ENCODE assay signal across 15 cellular contexts in genomic region chr10:7185367-7185690, GRCh38.
DNase-seq lines count a peak whose midpoint lies in the region; ATAC-seq, FAIRE-seq and TF ChIP-seq lines count a peak whose summit lies in the region.
"Had no signal": no experiment of that assay in that cellular context is flagged by ENCODE, and none has a peak within 500 bp of the region (broad histone marks: within the 10 kb centered on the region; RNA-seq: fewer than 3 reads in every experiment).

No MANE protein-coding gene starts in this region.

- TF ChIP-seq EP300 in GM12878 (IDR thresholded peaks at IDR 0.05; ENCODE audit: borderline replicate concordance in 1 of 2, control insufficient read depth in 1 of 2, low read depth in 2 of 2, low read length in 2 of 2), result no peak
- no peak for TF ChIP-seq EP300 in stomach (IDR thresholded peaks at IDR 0.05)

- H3K27ac Mint-ChIP-seq in activated naive CD4-positive, alpha-beta T cell treated with anti-CD3 and anti-CD28 coated beads for 36 hours, result peak overlapping the region; percentile 80
- no peak overlapping the region for H3K27ac Mint-ChIP-seq in nephron progenitor cell
- H3K27ac Mint-ChIP-seq: progenitor cell of endocrine pancreas had no signal

- CTCF ChIA-PET in activated naive CD4-positive, alpha-beta T cell treated with anti-CD3 and anti-CD28 coated beads for 36 hours (lab: Charles Lee), result interaction anchor here (2.3 kb wide), 1 partner anchor 226 kb away, joined by 7 read pairs; the partner anchor contains the start of gene SFMBT2
- CTCF ChIA-PET in GM12878 (lab: Yijun Ruan, JAX), result no interaction called here

- H3K4me2 ChIP-seq in GM12878 (ENCODE audit: control insufficient read depth, insufficient read depth), result no peak overlapping the region; the same call in 1 of the 2 replicates

- H3K27me3 Mint-ChIP-seq in activated naive CD4-positive, alpha-beta T cell treated with anti-CD3 and anti-CD28 coated beads for 36 hours (ENCODE audit: low read depth), result no peaks in the 10 kb centered on the region
- peaks cover 3% of the 10 kb centered on the region for H3K27me3 Mint-ChIP-seq in nephron progenitor cell (ENCODE audit: low read depth, poor library complexity)

- no peak overlapping the region for H3K9ac ChIP-seq in GM12878 (ENCODE audit: control insufficient read depth, insufficient read depth, low read length)

- peaks cover 18% of the 10 kb centered on the region for H3K9me3 Mint-ChIP-seq in activated naive CD4-positive, alpha-beta T cell treated with anti-CD3 and anti-CD28 coated beads for 36 hours
- H3K9me3 Mint-ChIP-seq in nephron progenitor cell, result peaks cover 3% of the 10 kb centered on the region

- SMC1A ChIA-PET in GM12878 (lab: Charles Lee; ENCODE audit: uncharacterized antibody, unreplicated experiment), result no interaction called here

- H3K27ac ChIP-seq in GM12878 (ENCODE audit: control insufficient read depth, insufficient read depth) (peak overlapping the region; percentile 78), stomach (peak overlapping the region in 3 of 5 donors; percentile 14 to 77 (median 73))

- RAD21 ChIA-PET in GM12878 (lab: Charles Lee; ENCODE audit: unreplicated experiment), result no interaction called here

- H3K36me3 ChIP-seq in GM12878 (ENCODE audit: control insufficient read depth in 2 of 2, insufficient read depth in 2 of 2, low read length in 1 of 2) (peaks cover 11 to 18% of the 10 kb centered on the region in 2 experiments; a peak in 3 of 4 replicates), stomach (peaks cover 0 to 19% (median 6%) of the 10 kb centered on the region in 4 donors)

- H3K4me3 ChIP-seq in GM12878, result no peak overlapping the region
- no peak overlapping the region for H3K4me3 ChIP-seq in stomach
- H3K4me3 ChIP-seq: adrenal gland had no signal

- H3K9me3 ChIP-seq in GM12878 (replicated peaks; ENCODE audit: control insufficient read depth, insufficient read depth, low read length), result peaks cover 7% of the 10 kb centered on the region; the same call in 2 of the 3 replicates
- H3K9me3 ChIP-seq in stomach, result no peaks in the 10 kb centered on the region
- H3K9me3 ChIP-seq: adrenal gland had no signal

- no peak for TF ChIP-seq POLR2A in GM12878 (IDR thresholded peaks at IDR 0.05; ENCODE audit: low read depth, low read length)
- no peak for TF ChIP-seq POLR2A in stomach (IDR thresholded peaks at IDR 0.05)

- no peaks in the 10 kb centered on the region for H4K20me1 ChIP-seq in GM12878 (ENCODE audit: control insufficient read depth, insufficient read depth)

- H3K4me1 Mint-ChIP-seq in activated naive CD4-positive, alpha-beta T cell treated with anti-CD3 and anti-CD28 coated beads for 36 hours (ENCODE audit: low read depth), result peaks cover 52% of the 10 kb centered on the region
- peaks cover 52% of the 10 kb centered on the region for H3K4me1 Mint-ChIP-seq in nephron progenitor cell

- in situ Hi-C loops in GM12878 (cut with MboI), result no loop called here

- H3K4me1 ChIP-seq in GM12878 (ENCODE audit: control insufficient read depth, insufficient read depth, low read length) (peaks cover 6% of the 10 kb centered on the region; the same call in 1 of the 2 replicates), stomach (no peaks in the 10 kb centered on the region)
- H3K4me1 ChIP-seq: adrenal gland had no signal

- H3K4me3 Mint-ChIP-seq in activated naive CD4-positive, alpha-beta T cell treated with anti-CD3 and anti-CD28 coated beads for 36 hours, result peak overlapping the region; percentile 1
- no peak overlapping the region for H3K4me3 Mint-ChIP-seq in nephron progenitor cell

- H3K27me3 ChIP-seq in GM12878 (replicated peaks in 1 of 2; ENCODE audit: control insufficient read depth in 2 of 2, insufficient read depth in 2 of 2, low read length in 1 of 2) (no peaks in the 10 kb centered on the region), stomach (no peaks in the 10 kb centered on the region)
- H3K27me3 ChIP-seq: adrenal gland had no signal

- no peak for FAIRE-seq in GM12878 (lab: Jason Lieb, UNC)
- FAIRE-seq: colon had no signal

- H3K79me2 ChIP-seq in GM12878 (ENCODE audit: control insufficient read depth, insufficient read depth, low read length), result no peaks in the 10 kb centered on the region

- TF ChIP-seq CTCF in GM12878 (IDR thresholded peaks at IDR 0.05 in 2 of 3, conservative IDR thresholded peaks at IDR 0.05 in 1 of 3; ENCODE audit: control insufficient read depth in 2 of 3, extremely low read depth in 1 of 3, insufficient read depth in 1 of 3, low read depth in 3 of 3, low read length in 3 of 3) (no peak), stomach (IDR thresholded peaks at IDR 0.05) (no peak), nephron progenitor cell (IDR thresholded peaks at IDR 0.05) (no peak)

- peaks cover 43% of the 10 kb centered on the region for H3K36me3 Mint-ChIP-seq in activated naive CD4-positive, alpha-beta T cell treated with anti-CD3 and anti-CD28 coated beads for 36 hours (ENCODE audit: low read depth)
- H3K36me3 Mint-ChIP-seq in nephron progenitor cell (ENCODE audit: low read depth), result peaks cover 19% of the 10 kb centered on the region

- intact Hi-C loops in activated naive CD4-positive, alpha-beta T cell treated with anti-CD3 and anti-CD28 coated beads for 36 hours (cut with micrococcal nuclease), result loop anchor here (1.0 to 5.0 kb wide), 3 partner anchors 8 to 258 kb away; no protein-coding TSS in a partner anchor
- intact Hi-C loops in GM12878 (cut with micrococcal nuclease; ENCODE audit: unreplicated experiment), result no loop called here
- intact Hi-C loops in stomach (cut with DNase I; ENCODE audit: low total_unique reads), result no loop called here

- no peak overlapping the region for H2AFZ ChIP-seq in GM12878 (ENCODE audit: control insufficient read depth, low read depth, low read length)

- DNase-seq in activated naive CD4-positive, alpha-beta T cell treated with anti-CD3 and anti-CD28 coated beads for 36 hours, result peak; percentile 48
- no peak for DNase-seq in activated naive CD4-positive, alpha-beta T cell (lab: John Stamatoyannopoulos, UW)
- DNase-seq in NOMO-1 (lab: John Stamatoyannopoulos, UW; ENCODE audit: unreplicated experiment in 2 of 2) (peak; percentile 44 to 74), GM12878 (ENCODE audit: low read depth, low spot score) (no peak), stomach (no peak), NCI-H82 treated with DMSO at 0.1 percent for 48 hours (lab: John Stamatoyannopoulos, UW; ENCODE audit: unreplicated experiment) (no peak), nephron progenitor cell (no peak)
- DNase-seq: activated CD4-positive, CD25-positive, alpha-beta regulatory T cell treated with anti-CD3 and anti-CD28 coated beads, Interleukin-2, amount 50 U/mL, for 72 hours; DMS79 treated with DMSO at 0.1 percent for 48 hours; NCI-H1105; NCI-H526 had no signal

- TF ChIP-seq RAD21 in GM12878 (IDR thresholded peaks at IDR 0.05; ENCODE audit: insufficient read depth, low read depth, low read length), result no peak

- ATAC-seq in GM12878, result no peak
- ATAC-seq in HG03175 (IDR thresholded peaks at IDR 0.05; ENCODE audit: unreplicated experiment), result no peak

- WGBS in GM12878 (ENCODE audit: insufficient coverage, insufficient replicate concordance, low lambda C conversion rate, missing lambda C conversion rate), result 52% methylated on average over 4 of the region's 4 CpGs
- WGBS in stomach, 5 donors, result 62 to 91% (median 78%) methylated on average over 4 of the region's 4 CpGs

- no TSS peak for BruUV-seq in GM12878 (replicated peaks; lab: Mats Ljungman, UMichigan)

- POLR2A ChIA-PET in GM12878 (lab: Charles Lee), result no interaction called here

TF ChIP-seq in GM12878, 131 proteins besides CTCF, POLR2A, EP300 and RAD21:
- TF ChIP-seq TCF3 (IDR thresholded peaks at IDR 0.05; ENCODE audit: borderline replicate concordance, insufficient read depth, low read depth, low read length) (no peak), RUNX3 (IDR thresholded peaks at IDR 0.05; ENCODE audit: low read length) (peak; percentile 45)
TF ChIP-seq in GM12878: peak in this region for 1.

Comparison
In these comparisons a context has a peak if more than half of its experiments do, and no peak if none do; other contexts are left out.
1. DNase-seq: peak in activated naive CD4-positive, alpha-beta T cell treated with anti-CD3 and anti-CD28 coated beads for 36 hours (single experiment) and NOMO-1 (2 of 2); none in activated naive CD4-positive, alpha-beta T cell (0 of 4), GM12878 (single experiment), stomach (single experiment), NCI-H82 treated with DMSO at 0.1 percent for 48 hours (single experiment) and nephron progenitor cell (single experiment).